ENCODE assay signal across 2 cellular contexts in the genomic region with DNA sequence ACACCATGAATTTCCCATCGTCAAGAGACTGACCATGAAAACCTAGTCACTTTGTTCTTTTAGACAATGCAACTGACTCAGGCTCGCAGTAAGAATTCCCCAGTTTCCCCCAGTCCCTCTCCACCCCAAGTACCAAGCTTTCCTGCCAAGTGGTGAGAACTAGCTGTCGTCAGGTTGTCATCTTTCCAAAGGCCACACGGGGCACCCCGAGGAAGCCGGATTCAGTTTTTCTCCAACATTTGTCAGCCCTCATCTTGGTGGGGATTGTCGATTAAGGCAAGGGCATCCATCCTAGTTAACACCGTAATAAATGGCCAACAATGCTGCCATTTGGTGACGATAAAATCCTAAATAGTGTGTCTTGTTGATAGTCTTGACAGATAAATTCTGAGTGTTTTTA.
TF ChIP-seq lines count a peak whose summit lies in the region.

No MANE protein-coding gene starts in this region.

TF ChIP-seq in HCT116, 20 proteins besides CTCF, POLR2A, EP300 and RAD21 (continued from another document):
- TF ChIP-seq CBX3 (IDR thresholded peaks at IDR 0.05; ENCODE audit: low read depth) (no peak), JUND (IDR thresholded peaks at IDR 0.05) (no peak), EGR1 (IDR thresholded peaks at IDR 0.05; ENCODE audit: low read depth) (no peak), POLR2AphosphoS5 (IDR thresholded peaks at IDR 0.05; ENCODE audit: low read depth, low read length) (no peak)
- TF ChIP-seq, protein P1, sequence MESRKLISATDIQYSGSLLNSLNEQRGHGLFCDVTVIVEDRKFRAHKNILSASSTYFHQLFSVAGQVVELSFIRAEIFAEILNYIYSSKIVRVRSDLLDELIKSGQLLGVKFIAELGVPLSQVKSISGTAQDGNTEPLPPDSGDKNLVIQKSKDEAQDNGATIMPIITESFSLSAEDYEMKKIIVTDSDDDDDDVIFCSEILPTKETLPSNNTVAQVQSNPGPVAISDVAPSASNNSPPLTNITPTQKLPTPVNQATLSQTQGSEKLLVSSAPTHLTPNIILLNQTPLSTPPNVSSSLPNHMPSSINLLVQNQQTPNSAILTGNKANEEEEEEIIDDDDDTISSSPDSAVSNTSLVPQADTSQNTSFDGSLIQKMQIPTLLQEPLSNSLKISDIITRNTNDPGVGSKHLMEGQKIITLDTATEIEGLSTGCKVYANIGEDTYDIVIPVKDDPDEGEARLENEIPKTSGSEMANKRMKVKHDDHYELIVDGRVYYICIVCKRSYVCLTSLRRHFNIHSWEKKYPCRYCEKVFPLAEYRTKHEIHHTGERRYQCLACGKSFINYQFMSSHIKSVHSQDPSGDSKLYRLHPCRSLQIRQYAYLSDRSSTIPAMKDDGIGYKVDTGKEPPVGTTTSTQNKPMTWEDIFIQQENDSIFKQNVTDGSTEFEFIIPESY (IDR thresholded peaks at IDR 0.05; ENCODE audit: extremely low read depth, insufficient replicate concordance, low read length): no peak
- TF ChIP-seq, protein P2, sequence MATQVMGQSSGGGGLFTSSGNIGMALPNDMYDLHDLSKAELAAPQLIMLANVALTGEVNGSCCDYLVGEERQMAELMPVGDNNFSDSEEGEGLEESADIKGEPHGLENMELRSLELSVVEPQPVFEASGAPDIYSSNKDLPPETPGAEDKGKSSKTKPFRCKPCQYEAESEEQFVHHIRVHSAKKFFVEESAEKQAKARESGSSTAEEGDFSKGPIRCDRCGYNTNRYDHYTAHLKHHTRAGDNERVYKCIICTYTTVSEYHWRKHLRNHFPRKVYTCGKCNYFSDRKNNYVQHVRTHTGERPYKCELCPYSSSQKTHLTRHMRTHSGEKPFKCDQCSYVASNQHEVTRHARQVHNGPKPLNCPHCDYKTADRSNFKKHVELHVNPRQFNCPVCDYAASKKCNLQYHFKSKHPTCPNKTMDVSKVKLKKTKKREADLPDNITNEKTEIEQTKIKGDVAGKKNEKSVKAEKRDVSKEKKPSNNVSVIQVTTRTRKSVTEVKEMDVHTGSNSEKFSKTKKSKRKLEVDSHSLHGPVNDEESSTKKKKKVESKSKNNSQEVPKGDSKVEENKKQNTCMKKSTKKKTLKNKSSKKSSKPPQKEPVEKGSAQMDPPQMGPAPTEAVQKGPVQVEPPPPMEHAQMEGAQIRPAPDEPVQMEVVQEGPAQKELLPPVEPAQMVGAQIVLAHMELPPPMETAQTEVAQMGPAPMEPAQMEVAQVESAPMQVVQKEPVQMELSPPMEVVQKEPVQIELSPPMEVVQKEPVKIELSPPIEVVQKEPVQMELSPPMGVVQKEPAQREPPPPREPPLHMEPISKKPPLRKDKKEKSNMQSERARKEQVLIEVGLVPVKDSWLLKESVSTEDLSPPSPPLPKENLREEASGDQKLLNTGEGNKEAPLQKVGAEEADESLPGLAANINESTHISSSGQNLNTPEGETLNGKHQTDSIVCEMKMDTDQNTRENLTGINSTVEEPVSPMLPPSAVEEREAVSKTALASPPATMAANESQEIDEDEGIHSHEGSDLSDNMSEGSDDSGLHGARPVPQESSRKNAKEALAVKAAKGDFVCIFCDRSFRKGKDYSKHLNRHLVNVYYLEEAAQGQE (IDR thresholded peaks at IDR 0.05; ENCODE audit: low read depth): no peak

TF ChIP-seq in HepG2, 621 proteins besides CTCF, POLR2A, EP300 and RAD21 (continued from another document):
- peak; percentile 19; the same call in 1 of the 2 replicates for TF ChIP-seq SMC3 (IDR thresholded peaks at IDR 0.05; ENCODE audit: low read length)
- TF ChIP-seq, protein P3, sequence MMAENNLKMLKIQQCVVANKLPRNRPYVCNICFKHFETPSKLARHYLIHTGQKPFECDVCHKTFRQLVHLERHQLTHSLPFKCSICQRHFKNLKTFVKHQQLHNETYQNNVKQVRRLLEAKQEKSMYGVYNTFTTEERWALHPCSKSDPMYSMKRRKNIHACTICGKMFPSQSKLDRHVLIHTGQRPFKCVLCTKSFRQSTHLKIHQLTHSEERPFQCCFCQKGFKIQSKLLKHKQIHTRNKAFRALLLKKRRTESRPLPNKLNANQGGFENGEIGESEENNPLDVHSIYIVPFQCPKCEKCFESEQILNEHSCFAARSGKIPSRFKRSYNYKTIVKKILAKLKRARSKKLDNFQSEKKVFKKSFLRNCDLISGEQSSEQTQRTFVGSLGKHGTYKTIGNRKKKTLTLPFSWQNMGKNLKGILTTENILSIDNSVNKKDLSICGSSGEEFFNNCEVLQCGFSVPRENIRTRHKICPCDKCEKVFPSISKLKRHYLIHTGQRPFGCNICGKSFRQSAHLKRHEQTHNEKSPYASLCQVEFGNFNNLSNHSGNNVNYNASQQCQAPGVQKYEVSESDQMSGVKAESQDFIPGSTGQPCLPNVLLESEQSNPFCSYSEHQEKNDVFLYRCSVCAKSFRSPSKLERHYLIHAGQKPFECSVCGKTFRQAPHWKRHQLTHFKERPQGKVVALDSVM (CRISPR knock-in tag; IDR thresholded peaks at IDR 0.05): no peak
